8 cellular contexts compared by ENCODE assay signal in the genomic region with DNA sequence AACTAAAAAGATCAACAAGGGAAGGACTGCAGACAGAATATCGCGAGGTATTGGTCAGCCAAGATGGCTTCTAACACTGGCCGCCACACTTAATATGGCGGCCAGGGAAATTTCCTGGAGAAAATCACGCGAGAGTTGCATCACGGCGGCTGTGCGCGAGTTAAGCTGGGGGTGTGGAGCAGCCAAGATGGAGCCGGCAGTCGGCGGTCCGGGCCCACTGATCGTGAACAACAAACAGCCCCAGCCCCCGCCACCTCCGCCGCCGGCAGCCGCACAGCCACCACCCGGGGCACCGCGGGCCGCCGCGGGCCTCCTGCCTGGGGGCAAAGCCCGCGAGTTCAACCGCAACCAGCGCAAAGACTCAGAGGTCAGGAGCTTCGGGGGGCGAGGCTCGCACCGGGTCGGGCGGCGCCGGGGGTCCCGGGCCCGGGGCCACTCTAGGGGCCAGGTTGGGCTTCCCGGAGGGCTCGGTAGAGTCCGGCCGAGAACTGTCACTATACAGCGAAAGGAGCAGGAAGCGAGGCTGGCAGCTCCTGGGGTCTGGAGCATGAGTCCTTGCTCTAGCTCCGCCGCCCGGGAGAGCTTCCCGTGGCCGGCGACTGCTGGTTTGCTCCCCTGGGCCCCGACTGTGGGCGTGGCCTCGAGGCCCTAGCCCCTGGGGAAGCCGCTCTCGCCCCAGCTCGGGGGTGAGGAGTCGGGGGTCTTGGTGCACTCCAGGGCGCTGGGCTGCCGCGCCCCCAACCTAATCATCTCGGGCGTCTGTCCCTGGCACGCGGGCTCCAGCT. TPM values are rescaled to one million over a fixed set of nuclear protein-coding genes. Genes with fewer than 3 reads are reported as not detected.
DNase-seq lines count a peak whose midpoint lies in the region; ATAC-seq and TF ChIP-seq lines count a peak whose summit lies in the region.

A gene with protein sequence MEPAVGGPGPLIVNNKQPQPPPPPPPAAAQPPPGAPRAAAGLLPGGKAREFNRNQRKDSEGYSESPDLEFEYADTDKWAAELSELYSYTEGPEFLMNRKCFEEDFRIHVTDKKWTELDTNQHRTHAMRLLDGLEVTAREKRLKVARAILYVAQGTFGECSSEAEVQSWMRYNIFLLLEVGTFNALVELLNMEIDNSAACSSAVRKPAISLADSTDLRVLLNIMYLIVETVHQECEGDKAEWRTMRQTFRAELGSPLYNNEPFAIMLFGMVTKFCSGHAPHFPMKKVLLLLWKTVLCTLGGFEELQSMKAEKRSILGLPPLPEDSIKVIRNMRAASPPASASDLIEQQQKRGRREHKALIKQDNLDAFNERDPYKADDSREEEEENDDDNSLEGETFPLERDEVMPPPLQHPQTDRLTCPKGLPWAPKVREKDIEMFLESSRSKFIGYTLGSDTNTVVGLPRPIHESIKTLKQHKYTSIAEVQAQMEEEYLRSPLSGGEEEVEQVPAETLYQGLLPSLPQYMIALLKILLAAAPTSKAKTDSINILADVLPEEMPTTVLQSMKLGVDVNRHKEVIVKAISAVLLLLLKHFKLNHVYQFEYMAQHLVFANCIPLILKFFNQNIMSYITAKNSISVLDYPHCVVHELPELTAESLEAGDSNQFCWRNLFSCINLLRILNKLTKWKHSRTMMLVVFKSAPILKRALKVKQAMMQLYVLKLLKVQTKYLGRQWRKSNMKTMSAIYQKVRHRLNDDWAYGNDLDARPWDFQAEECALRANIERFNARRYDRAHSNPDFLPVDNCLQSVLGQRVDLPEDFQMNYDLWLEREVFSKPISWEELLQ (plus strand): TSS at position 174 of the 785 bp plus-strand sequence. CDS start 14 bp downstream, at position 188.

- no peak for TF ChIP-seq CTCF in HFFc6 (IDR thresholded peaks at IDR 0.05)
- TF ChIP-seq CTCF in SK-N-SH (IDR thresholded peaks at IDR 0.05): no peak
- TF ChIP-seq CTCF in omental fat pad (IDR thresholded peaks at IDR 0.05): no peak
- no peak for TF ChIP-seq CTCF in testis (IDR thresholded peaks at IDR 0.05)

- peaks cover 33% of the 10 kb centered on the region for H3K79me2 ChIP-seq in SK-N-SH (ENCODE audit: insufficient read depth)

- no peaks in the 10 kb centered on the region for H3K9me3 Mint-ChIP-seq in HFFc6

- H3K9me3 ChIP-seq in SK-N-SH (no peaks in the 10 kb centered on the region), testis (no peaks in the 10 kb centered on the region)

- H3K36me3 Mint-ChIP-seq in HFFc6 (ENCODE audit: low read depth): peaks cover 9% of the 10 kb centered on the region

- H3K4me1 Mint-ChIP-seq in HFFc6 (ENCODE audit: low read depth): peaks cover 45% of the 10 kb centered on the region

- TF ChIP-seq RAD21 in SK-N-SH (IDR thresholded peaks at IDR 0.05; ENCODE audit: low read length): no peak

- WGBS in SK-N-SH (ENCODE audit: low lambda C conversion rate): 2% methylated on average over 15 of the region's 66 CpGs
- 0% methylated on average over 15 to 61 of the region's 66 CpGs for whole genome bisulfite sequencing in testis, 2 donors

- intact Hi-C loops in testis (cut with DNase I; ENCODE audit: low total_unique reads): no loop called here

- no peaks in the 10 kb centered on the region; the same call in 1 of the 2 replicates for H3K27me3 Mint-ChIP-seq in HFFc6 (ENCODE audit: insufficient read depth)

- TF ChIP-seq POLR2A in testis (IDR thresholded peaks at IDR 0.05): no peak

- peak within 1 kb of the TSS; percentile 89 for H3K27ac ChIP-seq in SK-N-SH (ENCODE audit: low read depth in 2 of 2, low read length in 1 of 2)
- peak within 1 kb of the TSS; percentile 88 to 94 for H3K27ac ChIP-seq in testis

- peak within 1 kb of the TSS; percentile 93 for H3K4me3 Mint-ChIP-seq in HFFc6

- DNase-seq in GM04503 (ENCODE audit: low read depth): peak; percentile 82
- peak; percentile 96 for DNase-seq in HFFc6
- DNase-seq in NCI-H1048 (lab: John Stamatoyannopoulos, UW): peak; percentile 83
- peak; percentile 91 for DNase-seq in SK-N-SH
- peak; percentile 89 for DNase-seq in activated naive CD4-positive, alpha-beta T cell treated with anti-CD3 and anti-CD28 coated beads, Interleukin-2, amount 50 U/mL, for 16 hours
- DNase-seq in glomerular endothelial cell (ENCODE audit: extremely low read depth, low read depth, low spot score): peak; percentile 92
- peak; percentile 85 for DNase-seq in omental fat pad (ENCODE audit: low spot score)
- peak; percentile 95 for DNase-seq in testis

- peak within 1 kb of the TSS; percentile 98 for H2AFZ ChIP-seq in SK-N-SH (ENCODE audit: low read depth)

- H3K4me3 ChIP-seq in SK-N-SH (ENCODE audit: low read depth in 2 of 2, low read length in 1 of 2) (peak within 1 kb of the TSS; percentile 62 to 99), testis (peak within 1 kb of the TSS; percentile 75 to 100)

- POLR2A ChIA-PET in SK-N-SH (lab: Yijun Ruan, JAX): interaction anchor here (0.6 to 1.9 kb wide), 13 partner anchors 9 to 486 kb away, joined by 3 to 16 read pairs (median 4); partner anchors contain the start of genes AHCYL1, GNAI3 and RBM15

- H3K4me1 ChIP-seq in SK-N-SH (ENCODE audit: control insufficient read depth in 1 of 2, insufficient read depth in 2 of 2, low read depth in 1 of 2, low read length in 1 of 2) (peaks cover 4 to 9% of the 10 kb centered on the region in 2 experiments; a peak in 3 of 4 replicates), testis (peaks cover 10% of the 10 kb centered on the region)

- CTCF ChIA-PET in SK-N-SH (lab: Yijun Ruan, JAX): interaction anchor here (0.9 to 42.0 kb wide), 13 partner anchors 15 to 502 kb away, joined by 3 to 1768 read pairs (median 3); partner anchors contain the start of genes AHCYL1 and UBL4B

- no peaks in the 10 kb centered on the region for H3K9me2 ChIP-seq in SK-N-SH

- H3K27me3 ChIP-seq in SK-N-SH (ENCODE audit: insufficient read depth): no peaks in the 10 kb centered on the region
- H3K27me3 ChIP-seq in testis: no peaks in the 10 kb centered on the region

- H3K36me3 ChIP-seq in SK-N-SH (replicated peaks in 1 of 2; ENCODE audit: control insufficient read depth in 1 of 2, insufficient read depth in 2 of 2, low read length in 1 of 2): peaks cover 19 to 22% of the 10 kb centered on the region in 2 experiments
- H3K36me3 ChIP-seq in testis (ENCODE audit: low read depth, missing control alignments): no peaks in the 10 kb centered on the region

- H4K20me1 ChIP-seq in SK-N-SH (ENCODE audit: insufficient read depth): peaks cover 15% of the 10 kb centered on the region; the same call in 1 of the 2 replicates

- TF ChIP-seq EP300 in SK-N-SH (IDR thresholded peaks at IDR 0.05; ENCODE audit: borderline replicate concordance in 1 of 2, low read depth in 1 of 2, low read length in 1 of 2): no peak; a peak in 1 of 4 replicates

- no peaks in the 10 kb centered on the region for H3F3A ChIP-seq in SK-N-SH (replicated peaks; ENCODE audit: insufficient read depth)

- H3K27ac Mint-ChIP-seq in HFFc6: peak within 1 kb of the TSS; percentile 95

- H3K9ac ChIP-seq in SK-N-SH: peak within 1 kb of the TSS; percentile 99

- peak; percentile 88 for ATAC-seq in omental fat pad (ENCODE audit: low FRiP score)

- peak within 1 kb of the TSS; percentile 96 for H3K4me2 ChIP-seq in SK-N-SH

TF ChIP-seq in SK-N-SH, 30 proteins besides CTCF, POLR2A, EP300 and RAD21:
- TF ChIP-seq POLR2AphosphoS5 (IDR thresholded peaks at IDR 0.05; ENCODE audit: low read depth, low read length) (peak; percentile 94), TAF1 (IDR thresholded peaks at IDR 0.05; ENCODE audit: borderline replicate concordance, low read depth, low read length) (peak; percentile 93), ELF1 (IDR thresholded peaks at IDR 0.05) (peak; percentile 74), TEAD4 (IDR thresholded peaks at IDR 0.05; ENCODE audit: borderline replicate concordance, insufficient read depth) (no peak), YY1 (IDR thresholded peaks at IDR 0.05; ENCODE audit: low read depth) (peak; percentile 99), SIN3A (IDR thresholded peaks at IDR 0.05; ENCODE audit: borderline replicate concordance, low read depth, low read length) (peak; percentile 99), CHD2 (IDR thresholded peaks at IDR 0.05; ENCODE audit: low read length, partially characterized antibody) (peak; percentile 100), GABPA (IDR thresholded peaks at IDR 0.05; ENCODE audit: low read depth) (peak; percentile 61)
- TF ChIP-seq, protein P1, sequence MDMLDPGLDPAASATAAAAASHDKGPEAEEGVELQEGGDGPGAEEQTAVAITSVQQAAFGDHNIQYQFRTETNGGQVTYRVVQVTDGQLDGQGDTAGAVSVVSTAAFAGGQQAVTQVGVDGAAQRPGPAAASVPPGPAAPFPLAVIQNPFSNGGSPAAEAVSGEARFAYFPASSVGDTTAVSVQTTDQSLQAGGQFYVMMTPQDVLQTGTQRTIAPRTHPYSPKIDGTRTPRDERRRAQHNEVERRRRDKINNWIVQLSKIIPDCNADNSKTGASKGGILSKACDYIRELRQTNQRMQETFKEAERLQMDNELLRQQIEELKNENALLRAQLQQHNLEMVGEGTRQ (IDR thresholded peaks at IDR 0.05; ENCODE audit: borderline replicate concordance, low read depth, low read length): no peak
- TF ChIP-seq, protein P2, sequence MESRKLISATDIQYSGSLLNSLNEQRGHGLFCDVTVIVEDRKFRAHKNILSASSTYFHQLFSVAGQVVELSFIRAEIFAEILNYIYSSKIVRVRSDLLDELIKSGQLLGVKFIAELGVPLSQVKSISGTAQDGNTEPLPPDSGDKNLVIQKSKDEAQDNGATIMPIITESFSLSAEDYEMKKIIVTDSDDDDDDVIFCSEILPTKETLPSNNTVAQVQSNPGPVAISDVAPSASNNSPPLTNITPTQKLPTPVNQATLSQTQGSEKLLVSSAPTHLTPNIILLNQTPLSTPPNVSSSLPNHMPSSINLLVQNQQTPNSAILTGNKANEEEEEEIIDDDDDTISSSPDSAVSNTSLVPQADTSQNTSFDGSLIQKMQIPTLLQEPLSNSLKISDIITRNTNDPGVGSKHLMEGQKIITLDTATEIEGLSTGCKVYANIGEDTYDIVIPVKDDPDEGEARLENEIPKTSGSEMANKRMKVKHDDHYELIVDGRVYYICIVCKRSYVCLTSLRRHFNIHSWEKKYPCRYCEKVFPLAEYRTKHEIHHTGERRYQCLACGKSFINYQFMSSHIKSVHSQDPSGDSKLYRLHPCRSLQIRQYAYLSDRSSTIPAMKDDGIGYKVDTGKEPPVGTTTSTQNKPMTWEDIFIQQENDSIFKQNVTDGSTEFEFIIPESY (IDR thresholded peaks at IDR 0.05; ENCODE audit: borderline replicate concordance, low read depth): peak; percentile 100

RNA-seq across cellular contexts. Expression of the gene that starts here (rescaled TPM):
- 10 to 100 TPM; 33.2 to 48.4 (median 36.8) TPM for total RNA-seq in HFFc6 (2021; fragmentation: NEBNext Ultra II Directional; extraction: Animal tissue kit (Norgen Biotek cat#: 25700))
- 34.6 and 46.3 TPM in 2 replicates for polyA plus RNA-seq in SK-N-SH (2012; rRNA removed)
- polyA plus RNA-seq in SK-N-SH (2012; cell fraction: cytosol; rRNA removed): 19.4 and 26.7 TPM in 2 replicates
- 103 and 120 TPM in 2 replicates for polyA plus RNA-seq in SK-N-SH (2012; cell fraction: nucleus; rRNA removed)
- total RNA-seq in glomerular endothelial cell: 34.8 and 55.7 TPM in 2 replicates
- total RNA-seq in omental fat pad: 10 to 100 TPM; 36.7 to 50.7 (median 46.1) TPM
- 100 to 1,000 TPM in 1 of 2 donors, 10 to 100 TPM in 1; 85.8 to 103 TPM for total RNA-seq in testis
- polyA plus RNA-seq in testis (ENCODE audit: insufficient read depth, low read depth, low replicate concordance): 49.9 TPM

Comparison
In these comparisons a context has a peak if more than half of its experiments do, and no peak if none do; other contexts are left out.
1. Peak in every context shown above with its lines: DNase-seq, ATAC-seq, H3K4me3 ChIP-seq and H3K27ac ChIP-seq.